Comparison of ENCODE assay signal across 26 cellular contexts in the genomic region with DNA sequence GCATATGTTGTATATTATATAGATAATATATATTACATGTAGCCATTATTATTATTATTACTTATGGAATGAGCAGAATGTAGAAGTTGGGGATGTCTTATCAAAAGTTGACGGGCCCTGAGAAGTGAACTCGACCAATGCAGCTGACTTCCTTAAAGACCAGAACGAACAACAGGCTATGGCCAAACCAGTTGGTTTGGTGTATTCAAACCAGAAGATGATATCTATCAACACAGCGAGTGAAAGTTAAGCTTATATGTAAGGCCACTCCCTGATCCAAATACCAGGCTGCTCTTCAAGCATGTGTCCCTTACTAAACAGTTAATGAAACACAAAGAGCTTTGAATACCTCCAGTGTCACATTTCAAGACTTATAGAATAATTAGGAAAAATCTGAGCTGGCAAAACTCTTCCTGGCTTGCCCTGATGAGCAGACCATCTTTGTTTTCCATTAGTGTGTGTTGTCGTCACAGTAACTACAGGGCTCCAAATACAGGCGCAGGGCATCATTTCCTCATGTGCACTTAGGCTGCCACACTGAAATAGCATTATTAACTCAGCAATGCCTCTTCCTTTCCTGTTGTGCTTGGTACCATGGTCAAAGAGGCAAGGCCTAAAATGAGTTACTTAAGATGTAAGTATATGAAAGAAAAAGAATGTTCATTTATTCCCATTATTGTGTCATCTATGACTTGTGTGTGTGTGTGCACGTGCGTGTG. TPM values are rescaled to one million over a fixed set of nuclear protein-coding genes. Genes with fewer than 3 reads are reported as not detected.
DNase-seq lines count a peak whose midpoint lies in the region; ATAC-seq and TF ChIP-seq lines count a peak whose summit lies in the region.
"Had no signal": no experiment of that assay in that cellular context is flagged by ENCODE, and none has a peak within 500 bp of the region (broad histone marks: within the 10 kb centered on the region; RNA-seq: fewer than 3 reads in every experiment).

No MANE protein-coding gene starts in this region.

- H3K27ac Mint-ChIP-seq in naive thymus-derived CD8-positive, alpha-beta T cell = no peak overlapping the region
- H3K27ac Mint-ChIP-seq: activated CD8-positive, alpha-beta T cell treated with anti-CD3 and anti-CD28 coated beads, Interleukin-2, amount 10 ng/mL, durations not matched to agents 7 days and 5 days; progenitor cell of endocrine pancreas; stimulated activated naive CD8-positive, alpha-beta T cell treated with anti-CD3 and anti-CD28 coated beads, Interleukin-15, amount 100 ng/mL, for 72 hours had no signal

- H3K4me1 ChIP-seq in cardiac muscle cell (ENCODE audit: low read depth) (peaks cover 60% of the 10 kb centered on the region), left ventricle myocardium inferior (peaks cover 90% of the 10 kb centered on the region), Peyer's patch (no peaks in the 10 kb centered on the region)
- H3K4me1 ChIP-seq: vagina had no signal

- no peak for ATAC-seq in HG03175 (IDR thresholded peaks at IDR 0.05; ENCODE audit: unreplicated experiment)
- ATAC-seq in naive thymus-derived CD8-positive, alpha-beta T cell = no peak
- ATAC-seq: activated CD8-positive, alpha-beta T cell treated with anti-CD3 and anti-CD28 coated beads, Interleukin-2, amount 10 ng/mL, durations not matched to agents 7 days and 5 days; SK-N-SH treated with all-trans-retinoic acid at 6 μM for 48 hours; stimulated activated naive CD8-positive, alpha-beta T cell treated with anti-CD3 and anti-CD28 coated beads, Interleukin-15, amount 100 ng/mL, for 72 hours had no signal

- TF ChIP-seq CTCF in cardiac muscle cell (IDR thresholded peaks at IDR 0.05; ENCODE audit: low read depth, low read length) (no peak), left ventricle myocardium inferior (IDR thresholded peaks at IDR 0.05; ENCODE audit: borderline replicate concordance) (no peak), Peyer's patch (IDR thresholded peaks at IDR 0.05) (no peak)

- H3K36me3 Mint-ChIP-seq in naive thymus-derived CD8-positive, alpha-beta T cell = no peaks in the 10 kb centered on the region

- H3K27ac ChIP-seq in cardiac muscle cell (peak overlapping the region; percentile 1), left ventricle myocardium inferior (replicated peaks) (peak overlapping the region; percentile 93), Peyer's patch (peak overlapping the region in 1 of 4 donors; percentile 53)
- H3K27ac ChIP-seq: C4-2B, KMS-11, vagina had no signal

- no peaks in the 10 kb centered on the region for H3K27me3 ChIP-seq in cardiac muscle cell
- no peaks in the 10 kb centered on the region for H3K27me3 ChIP-seq in left ventricle myocardium inferior (ENCODE audit: low read depth)
- no peaks in the 10 kb centered on the region for H3K27me3 ChIP-seq in Peyer's patch
- H3K27me3 ChIP-seq: vagina had no signal

- intact Hi-C loops in cardiac septum (cut with DNase I) = no loop called here
- intact Hi-C loops in left ventricle myocardium inferior (cut with micrococcal nuclease) = no loop called here

- no peak overlapping the region for H3K4me3 Mint-ChIP-seq in naive thymus-derived CD8-positive, alpha-beta T cell
- H3K4me3 Mint-ChIP-seq: activated CD8-positive, alpha-beta T cell treated with anti-CD3 and anti-CD28 coated beads, Interleukin-2, amount 10 ng/mL, durations not matched to agents 7 days and 5 days; stimulated activated naive CD8-positive, alpha-beta T cell treated with anti-CD3 and anti-CD28 coated beads, Interleukin-15, amount 100 ng/mL, for 72 hours had no signal

- peaks cover 12 to 50% (median 18%) of the 10 kb centered on the region in 5 donors for H3K27me3 Mint-ChIP-seq in naive thymus-derived CD8-positive, alpha-beta T cell

- no peak for TF ChIP-seq POLR2A in Peyer's patch (IDR thresholded peaks at IDR 0.05)

- no peaks in the 10 kb centered on the region for H3K4me1 Mint-ChIP-seq in naive thymus-derived CD8-positive, alpha-beta T cell
- H3K4me1 Mint-ChIP-seq: stimulated activated naive CD8-positive, alpha-beta T cell treated with anti-CD3 and anti-CD28 coated beads, Interleukin-15, amount 100 ng/mL, for 72 hours had no signal

- H3K9me3 ChIP-seq in cardiac muscle cell (ENCODE audit: low read depth) (no peaks in the 10 kb centered on the region), left ventricle myocardium inferior (replicated peaks) (no peaks in the 10 kb centered on the region), Peyer's patch (no peaks in the 10 kb centered on the region)
- H3K9me3 ChIP-seq: vagina had no signal

- no peaks in the 10 kb centered on the region for H3K9me3 Mint-ChIP-seq in naive thymus-derived CD8-positive, alpha-beta T cell
- H3K9me3 Mint-ChIP-seq: stimulated activated naive CD8-positive, alpha-beta T cell treated with anti-CD3 and anti-CD28 coated beads, Interleukin-15, amount 100 ng/mL, for 72 hours had no signal

- no peak for DNase-seq in cardiac muscle cell (ENCODE audit: low read depth in 1 of 2, low spot score in 1 of 2)
- no peak for DNase-seq in cardiac septum (ENCODE audit: low spot score)
- DNase-seq in left ventricle myocardium inferior = no peak
- peak; percentile 34 for DNase-seq in renal cortical epithelial cell (ENCODE audit: low read depth)
- DNase-seq in naive thymus-derived CD8-positive, alpha-beta T cell = no peak
- no peak for DNase-seq in NCI-H82 treated with DMSO at 0.1 percent for 48 hours (lab: John Stamatoyannopoulos, UW; ENCODE audit: unreplicated experiment)
- DNase-seq in Peyer's patch = no peak
- DNase-seq: ACHN; activated CD4-positive, CD25-positive, alpha-beta regulatory T cell treated with anti-CD3 and anti-CD28 coated beads, Interleukin-2, amount 50 U/mL, for 72 hours; activated CD8-positive, alpha-beta T cell treated with anti-CD3 and anti-CD28 coated beads, Interleukin-2, amount 10 ng/mL, durations not matched to agents 7 days and 5 days; activated naive CD4-positive, alpha-beta T cell; activated T-cell treated with anti-CD3 and anti-CD28 coated beads, Interleukin-2, amount 50 U/mL, for 1 hour; amygdala; central memory CD4-positive, alpha-beta T cell; GDM1; NCI-H1930; NCI-H446 treated with DMSO at 0.1 percent for 48 hours; NK-92 treated with Interleukin-12 subunit alpha and Interleukin-12 subunit beta, amount 100 ng/mL, for 24 hours; stimulated activated CD4-positive, alpha-beta T cell treated with anti-CD3 and anti-CD28 coated beads, Interleukin-4, amount 100 ng/mL, for 4 hours; stimulated activated naive CD8-positive, alpha-beta T cell treated with anti-CD3 and anti-CD28 coated beads, Interleukin-15, amount 100 ng/mL, for 72 hours had no signal

- H3K4me3 ChIP-seq in cardiac muscle cell (no peak overlapping the region), left ventricle myocardium inferior (peak overlapping the region; percentile 71), Peyer's patch (no peak overlapping the region)
- H3K4me3 ChIP-seq: vagina had no signal

- peaks cover 3% of the 10 kb centered on the region for H3K36me3 ChIP-seq in cardiac muscle cell
- H3K36me3 ChIP-seq in left ventricle myocardium inferior = no peaks in the 10 kb centered on the region
- H3K36me3 ChIP-seq in Peyer's patch = no peaks in the 10 kb centered on the region
- H3K36me3 ChIP-seq: vagina had no signal

- POLR2A ChIA-PET in naive thymus-derived CD8-positive, alpha-beta T cell (lab: Charles Lee) = no interaction called here

RNA-seq across cellular contexts. Expression of gene FILIP1, which starts 6.6 kb away (rescaled TPM):
- 56.8 and 107 TPM in 2 replicates for total RNA-seq in cardiac muscle cell
- polyA plus RNA-seq in cardiac muscle cell = 64.8 and 84.7 TPM in 2 replicates
- total RNA-seq in cardiac septum = 183 TPM
- 173 TPM for total RNA-seq in left ventricle myocardium inferior
- 0.17 and 1.5 TPM in 2 replicates for total RNA-seq in renal cortical epithelial cell
- total RNA-seq in naive thymus-derived CD8-positive, alpha-beta T cell = not detected
- under 1 TPM; 0.02 to 0.11 (median 0.02) TPM for polyA plus RNA-seq in naive thymus-derived CD8-positive, alpha-beta T cell
- 1 to 10 TPM; 1.1 to 7.4 (median 4.0) TPM for total RNA-seq in Peyer's patch
- total RNA-seq: activated CD8-positive, alpha-beta T cell treated with anti-CD3 and anti-CD28 coated beads, Interleukin-2, amount 10 ng/mL, durations not matched to agents 7 days and 5 days had no signal
